Comparison of ENCODE assay signal across 1 cellular context in genomic region chr20:50116368-50116999, GRCh38.
TF ChIP-seq lines count a peak whose summit lies in the region.

No MANE protein-coding gene starts in this region.

TF ChIP-seq in HepG2, 621 proteins besides CTCF, POLR2A, EP300 and RAD21 (continued from another document):
- TF ChIP-seq ZNF749 (CRISPR knock-in tag; IDR thresholded peaks at IDR 0.05; ENCODE audit: borderline replicate concordance) (no peak), HOXA3 (CRISPR knock-in tag; IDR thresholded peaks at IDR 0.05) (0 out of 2 replicates have a peak, but pooled peaks have one; percentile 19), ZNF564 (CRISPR knock-in tag; IDR thresholded peaks at IDR 0.05) (no peak), ZNF350 (CRISPR knock-in tag; IDR thresholded peaks at IDR 0.05; ENCODE audit: borderline replicate concordance, low read depth) (0 out of 2 replicates have a peak, but pooled peaks have one; percentile 54), HOXA5 (CRISPR knock-in tag; IDR thresholded peaks at IDR 0.05) (peak; percentile 49; the same call in 1 of the 2 replicates), ZBTB40 (IDR thresholded peaks at IDR 0.05) (no peak), ZBTB40 (CRISPR knock-in tag; IDR thresholded peaks at IDR 0.05) (0 out of 2 replicates have a peak, but pooled peaks have one; percentile 4), ZNF230 (CRISPR knock-in tag; IDR thresholded peaks at IDR 0.05) (0 out of 2 replicates have a peak, but pooled peaks have one; percentile 42), ERF (CRISPR knock-in tag; IDR thresholded peaks at IDR 0.05) (no peak), UBTF (CRISPR knock-in tag; IDR thresholded peaks at IDR 0.05) (0 out of 2 replicates have a peak, but pooled peaks have one; percentile 27), BATF2 (CRISPR knock-in tag; IDR thresholded peaks at IDR 0.05) (no peak), KLF9 (CRISPR knock-in tag; IDR thresholded peaks at IDR 0.05; ENCODE audit: low read depth) (no peak), BCLAF1 (IDR thresholded peaks at IDR 0.05) (no peak), RAD51 (IDR thresholded peaks at IDR 0.05; ENCODE audit: borderline replicate concordance) (no peak), ZNF558 (CRISPR knock-in tag; IDR thresholded peaks at IDR 0.05; ENCODE audit: borderline replicate concordance) (no peak)
- TF ChIP-seq, protein P1, sequence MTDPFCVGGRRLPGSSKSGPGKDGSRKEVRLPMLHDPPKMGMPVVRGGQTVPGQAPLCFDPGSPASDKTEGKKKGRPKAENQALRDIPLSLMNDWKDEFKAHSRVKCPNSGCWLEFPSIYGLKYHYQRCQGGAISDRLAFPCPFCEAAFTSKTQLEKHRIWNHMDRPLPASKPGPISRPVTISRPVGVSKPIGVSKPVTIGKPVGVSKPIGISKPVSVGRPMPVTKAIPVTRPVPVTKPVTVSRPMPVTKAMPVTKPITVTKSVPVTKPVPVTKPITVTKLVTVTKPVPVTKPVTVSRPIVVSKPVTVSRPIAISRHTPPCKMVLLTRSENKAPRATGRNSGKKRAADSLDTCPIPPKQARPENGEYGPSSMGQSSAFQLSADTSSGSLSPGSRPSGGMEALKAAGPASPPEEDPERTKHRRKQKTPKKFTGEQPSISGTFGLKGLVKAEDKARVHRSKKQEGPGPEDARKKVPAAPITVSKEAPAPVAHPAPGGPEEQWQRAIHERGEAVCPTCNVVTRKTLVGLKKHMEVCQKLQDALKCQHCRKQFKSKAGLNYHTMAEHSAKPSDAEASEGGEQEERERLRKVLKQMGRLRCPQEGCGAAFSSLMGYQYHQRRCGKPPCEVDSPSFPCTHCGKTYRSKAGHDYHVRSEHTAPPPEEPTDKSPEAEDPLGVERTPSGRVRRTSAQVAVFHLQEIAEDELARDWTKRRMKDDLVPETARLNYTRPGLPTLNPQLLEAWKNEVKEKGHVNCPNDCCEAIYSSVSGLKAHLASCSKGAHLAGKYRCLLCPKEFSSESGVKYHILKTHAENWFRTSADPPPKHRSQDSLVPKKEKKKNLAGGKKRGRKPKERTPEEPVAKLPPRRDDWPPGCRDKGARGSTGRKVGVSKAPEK (CRISPR knock-in tag; IDR thresholded peaks at IDR 0.05; ENCODE audit: borderline replicate concordance): no peak
- TF ChIP-seq, protein P2, sequence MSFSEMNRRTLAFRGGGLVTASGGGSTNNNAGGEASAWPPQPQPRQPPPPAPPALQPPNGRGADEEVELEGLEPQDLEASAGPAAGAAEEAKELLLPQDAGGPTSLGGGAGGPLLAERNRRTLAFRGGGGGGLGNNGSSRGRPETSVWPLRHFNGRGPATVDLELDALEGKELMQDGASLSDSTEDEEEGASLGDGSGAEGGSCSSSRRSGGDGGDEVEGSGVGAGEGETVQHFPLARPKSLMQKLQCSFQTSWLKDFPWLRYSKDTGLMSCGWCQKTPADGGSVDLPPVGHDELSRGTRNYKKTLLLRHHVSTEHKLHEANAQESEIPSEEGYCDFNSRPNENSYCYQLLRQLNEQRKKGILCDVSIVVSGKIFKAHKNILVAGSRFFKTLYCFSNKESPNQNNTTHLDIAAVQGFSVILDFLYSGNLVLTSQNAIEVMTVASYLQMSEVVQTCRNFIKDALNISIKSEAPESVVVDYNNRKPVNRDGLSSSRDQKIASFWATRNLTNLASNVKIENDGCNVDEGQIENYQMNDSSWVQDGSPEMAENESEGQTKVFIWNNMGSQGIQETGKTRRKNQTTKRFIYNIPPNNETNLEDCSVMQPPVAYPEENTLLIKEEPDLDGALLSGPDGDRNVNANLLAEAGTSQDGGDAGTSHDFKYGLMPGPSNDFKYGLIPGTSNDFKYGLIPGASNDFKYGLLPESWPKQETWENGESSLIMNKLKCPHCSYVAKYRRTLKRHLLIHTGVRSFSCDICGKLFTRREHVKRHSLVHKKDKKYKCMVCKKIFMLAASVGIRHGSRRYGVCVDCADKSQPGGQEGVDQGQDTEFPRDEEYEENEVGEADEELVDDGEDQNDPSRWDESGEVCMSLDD (CRISPR knock-in tag; IDR thresholded peaks at IDR 0.05; ENCODE audit: borderline replicate concordance): no peak
- TF ChIP-seq, protein P3, sequence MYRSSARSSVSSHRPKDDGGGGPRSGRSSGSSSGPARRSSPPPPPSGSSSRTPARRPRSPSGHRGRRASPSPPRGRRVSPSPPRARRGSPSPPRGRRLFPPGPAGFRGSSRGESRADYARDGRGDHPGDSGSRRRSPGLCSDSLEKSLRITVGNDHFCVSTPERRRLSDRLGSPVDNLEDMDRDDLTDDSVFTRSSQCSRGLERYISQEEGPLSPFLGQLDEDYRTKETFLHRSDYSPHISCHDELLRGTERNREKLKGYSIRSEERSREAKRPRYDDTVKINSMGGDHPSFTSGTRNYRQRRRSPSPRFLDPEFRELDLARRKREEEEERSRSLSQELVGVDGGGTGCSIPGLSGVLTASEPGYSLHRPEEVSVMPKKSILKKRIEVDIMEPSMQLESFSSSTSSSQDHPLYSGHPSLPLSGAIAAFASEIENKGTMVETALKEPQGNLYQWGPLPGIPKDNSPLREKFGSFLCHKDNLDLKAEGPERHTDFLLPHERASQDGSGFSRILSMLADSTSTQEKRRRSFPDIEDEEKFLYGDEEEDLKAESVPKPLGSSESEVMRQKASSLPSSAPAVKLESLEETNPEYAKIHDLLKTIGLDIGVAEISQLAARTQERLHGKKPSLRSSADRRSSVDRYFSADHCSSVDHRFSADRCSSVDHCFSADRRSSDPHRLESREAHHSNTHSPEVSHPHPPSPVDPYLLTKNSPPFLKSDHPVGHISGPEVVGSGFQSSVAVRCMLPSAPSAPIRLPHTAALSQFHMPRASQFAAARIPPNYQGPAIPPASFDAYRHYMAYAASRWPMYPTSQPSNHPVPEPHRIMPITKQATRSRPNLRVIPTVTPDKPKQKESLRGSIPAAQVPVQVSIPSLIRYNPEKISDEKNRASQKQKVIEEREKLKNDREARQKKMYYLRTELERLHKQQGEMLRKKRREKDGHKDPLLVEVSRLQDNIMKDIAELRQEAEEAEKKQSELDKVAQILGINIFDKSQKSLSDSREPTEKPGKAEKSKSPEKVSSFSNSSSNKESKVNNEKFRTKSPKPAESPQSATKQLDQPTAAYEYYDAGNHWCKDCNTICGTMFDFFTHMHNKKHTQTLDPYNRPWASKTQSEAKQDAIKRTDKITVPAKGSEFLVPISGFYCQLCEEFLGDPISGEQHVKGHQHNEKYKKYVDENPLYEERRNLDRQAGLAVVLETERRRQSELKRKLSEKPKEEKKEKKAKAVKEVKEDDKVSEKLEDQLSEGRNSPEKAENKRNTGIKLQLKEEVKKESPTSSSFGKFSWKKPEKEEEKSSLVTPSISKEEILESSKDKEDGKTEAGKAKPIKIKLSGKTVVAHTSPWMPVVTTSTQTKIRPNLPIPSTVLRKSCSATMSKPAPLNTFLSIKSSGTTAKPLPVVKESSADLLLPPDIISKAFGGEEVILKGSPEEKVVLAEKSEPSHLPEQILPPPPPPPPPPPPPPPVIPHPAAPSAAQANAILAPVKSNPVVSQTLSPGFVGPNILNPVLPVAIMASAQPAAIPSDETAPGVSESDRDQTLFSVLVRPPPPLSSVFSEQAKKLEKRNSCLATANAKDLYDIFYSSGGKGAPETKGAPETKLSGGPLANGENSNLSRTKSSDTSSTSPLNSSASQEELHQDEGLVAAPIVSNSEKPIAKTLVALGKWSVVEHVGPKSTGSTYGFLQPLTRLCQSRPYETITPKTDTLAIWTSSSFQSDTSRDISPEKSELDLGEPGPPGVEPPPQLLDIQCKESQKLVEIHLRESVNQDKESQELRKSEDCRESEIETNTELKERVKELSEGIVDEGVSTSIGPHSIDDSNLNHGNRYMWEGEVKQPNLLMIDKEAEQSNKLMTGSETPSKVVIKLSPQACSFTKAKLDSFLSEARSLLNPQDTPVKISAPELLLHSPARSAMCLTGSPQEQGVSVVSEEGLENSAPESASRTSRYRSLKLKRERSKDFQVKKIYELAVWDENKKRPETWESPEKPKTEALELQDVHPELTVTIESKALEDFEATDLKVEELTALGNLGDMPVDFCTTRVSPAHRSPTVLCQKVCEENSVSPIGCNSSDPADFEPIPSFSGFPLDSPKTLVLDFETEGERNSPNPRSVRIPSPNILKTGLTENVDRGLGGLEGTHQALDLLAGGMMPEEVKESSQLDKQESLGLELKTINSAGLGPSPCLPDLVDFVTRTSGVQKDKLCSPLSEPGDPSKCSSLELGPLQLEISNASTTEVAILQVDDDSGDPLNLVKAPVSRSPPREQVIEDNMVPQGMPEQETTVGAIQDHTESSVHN (CRISPR knock-in tag; IDR thresholded peaks at IDR 0.05): no peak
